Comparison of ENCODE assay signal across 25 cellular contexts in the genomic region with DNA sequence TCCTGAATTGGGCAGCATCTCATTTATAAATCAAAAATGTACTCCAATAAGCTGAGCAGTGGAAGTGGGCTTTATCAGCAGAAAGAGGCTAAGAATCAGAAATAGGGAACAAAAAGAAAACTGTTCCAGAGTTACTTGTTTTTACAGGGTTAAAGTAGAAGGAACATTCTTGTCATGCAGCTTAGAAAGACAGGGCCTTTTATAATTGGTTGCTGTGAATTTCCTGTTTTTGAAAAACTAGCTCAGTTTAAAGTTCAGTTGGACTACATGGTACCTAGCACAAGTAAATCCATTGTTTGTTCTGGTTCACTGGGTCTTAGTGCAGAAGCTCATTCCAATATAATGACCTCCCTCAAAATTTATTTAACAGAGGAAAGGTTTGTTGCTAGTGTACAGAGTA.
DNase-seq lines count a peak whose midpoint lies in the region; ATAC-seq and TF ChIP-seq lines count a peak whose summit lies in the region.
"Had no signal": no experiment of that assay in that cellular context is flagged by ENCODE, and none has a peak within 500 bp of the region (broad histone marks: within the 10 kb centered on the region; RNA-seq: fewer than 3 reads in every experiment).

No MANE protein-coding gene starts in this region.

- no peak overlapping the region for H3K27ac ChIP-seq in OCI-LY3 (ENCODE audit: low read length)
- H3K27ac ChIP-seq: GM23248 had no signal

- H3K79me2 ChIP-seq in OCI-LY3 (ENCODE audit: low read length) = no peaks in the 10 kb centered on the region

- no peak overlapping the region for H3K9ac ChIP-seq in OCI-LY3 (ENCODE audit: low read length)
- H3K9ac ChIP-seq: GM23248, SK-N-SH had no signal

- ATAC-seq in HG02642 (IDR thresholded peaks at IDR 0.05; ENCODE audit: poor library complexity, unreplicated experiment) (no peak), GM18502 (IDR thresholded peaks at IDR 0.05; ENCODE audit: poor library complexity, unreplicated experiment) (no peak), HG03135 (IDR thresholded peaks at IDR 0.05; ENCODE audit: unreplicated experiment) (no peak)
- ATAC-seq: Panc1 had no signal

- TF ChIP-seq CTCF in OCI-LY3 (IDR thresholded peaks at IDR 0.05; ENCODE audit: low read depth, low read length) (no peak), epithelial cell of proximal tubule (conservative IDR thresholded peaks at IDR 0.05; ENCODE audit: low read depth, low read length) (no peak)

- H2AFZ ChIP-seq in OCI-LY3 (ENCODE audit: low read depth, low read length) = 0 out of 2 replicates have a peak overlapping the region, but pooled peaks have one; percentile 4
- H2AFZ ChIP-seq: GM23248 had no signal

- H3K4me3 ChIP-seq in OCI-LY3 (ENCODE audit: low read length) (no peak overlapping the region), epithelial cell of proximal tubule (ENCODE audit: low read depth, low read length) (no peak overlapping the region)
- H3K4me3 ChIP-seq: GM23248, HAP-1, MG63 had no signal

- no peaks in the 10 kb centered on the region for H3K27me3 ChIP-seq in OCI-LY3 (ENCODE audit: low read depth, low read length)

- H4K20me1 ChIP-seq in OCI-LY3 (ENCODE audit: insufficient read depth, low read length) = no peaks in the 10 kb centered on the region

- H3K4me1 ChIP-seq in OCI-LY3 (ENCODE audit: low read length) = no peaks in the 10 kb centered on the region

- H3K4me2 ChIP-seq in OCI-LY3 (ENCODE audit: low read length) = no peak overlapping the region
- H3K4me2 ChIP-seq: SK-N-SH had no signal

- no peaks in the 10 kb centered on the region for H3K9me3 ChIP-seq in OCI-LY3 (ENCODE audit: insufficient read depth, low read length)
- H3K9me3 ChIP-seq: HAP-1, SK-N-SH had no signal

- H3K36me3 ChIP-seq in OCI-LY3 (replicated peaks; ENCODE audit: low read depth, low read length) = no peaks in the 10 kb centered on the region
- H3K36me3 ChIP-seq: HAP-1, MG63 had no signal

- DNase-seq in COLO829 (ENCODE audit: low spot score) = peak; percentile 62
- DNase-seq in epithelial cell of proximal tubule (ENCODE audit: low read depth) = peak; percentile 18
- peak; percentile 13 for DNase-seq in left kidney (ENCODE audit: low read depth, low spot score)
- no peak for DNase-seq in KG1 (lab: John Stamatoyannopoulos, UW)
- DNase-seq: DMS153; GM23248; HFFc6; MG63; NCI-H1105 treated with DMSO at 0.1 percent for 48 hours; NCI-H146; NCI-H1930; NCI-H2107; NCI-H446; NCI-H526; NCI-H82; NK-92 treated with Interleukin-12 subunit alpha and Interleukin-12 subunit beta, amount 100 ng/mL, for 24 hours; SIG-M5; SK-N-SH; SW 1271 had no signal
